ENCODE assay signal across 24 cellular contexts in the genomic region with DNA sequence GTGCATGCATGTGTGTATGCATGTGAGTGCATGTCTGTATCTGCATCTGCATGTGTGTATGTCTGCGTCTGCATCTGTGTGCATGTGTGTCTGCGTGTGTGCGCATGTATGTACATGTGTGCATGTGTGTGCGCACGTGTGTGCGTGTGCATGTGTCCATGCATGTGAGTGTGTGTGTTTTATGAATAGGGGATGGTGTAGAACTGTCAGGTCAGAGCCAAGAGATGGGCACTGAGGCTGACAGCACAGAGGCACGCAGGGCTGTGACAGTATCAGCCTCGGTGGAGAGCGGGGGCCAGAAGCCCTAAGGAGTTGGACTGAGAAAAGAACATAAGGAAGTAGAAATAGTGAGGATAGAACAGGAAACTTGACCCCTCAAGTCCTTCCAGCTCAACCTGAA.
DNase-seq lines count a peak whose midpoint lies in the region; ATAC-seq, FAIRE-seq and TF ChIP-seq lines count a peak whose summit lies in the region.
"Had no signal": no experiment of that assay in that cellular context is flagged by ENCODE, and none has a peak within 500 bp of the region (broad histone marks: within the 10 kb centered on the region; RNA-seq: fewer than 3 reads in every experiment).

No MANE protein-coding gene starts in this region.

- no peak overlapping the region for H3K18ac ChIP-seq in H1 (ENCODE audit: extremely low read depth, low read length)

- no peaks in the 10 kb centered on the region for H3K4me1 Mint-ChIP-seq in osteocyte (ENCODE audit: unreplicated experiment)
- H3K4me1 Mint-ChIP-seq: CD8-positive, alpha-beta memory T cell; GM23338 had no signal

- H3K4me3 Mint-ChIP-seq in osteocyte (ENCODE audit: unreplicated experiment): no peak overlapping the region
- H3K4me3 Mint-ChIP-seq: CD8-positive, alpha-beta memory T cell; GM23338 had no signal

- no peak overlapping the region for H2BK20ac ChIP-seq in H1 (ENCODE audit: low read length)

- no peaks in the 10 kb centered on the region for H3K79me2 ChIP-seq in H1 (ENCODE audit: control insufficient read depth in 1 of 2, insufficient read depth in 2 of 2, low read length in 2 of 2)

- H3K23ac ChIP-seq in H1 (ENCODE audit: insufficient read length): no peak overlapping the region

- H3K27ac ChIP-seq in heart right ventricle (no peak overlapping the region), H1 (ENCODE audit: low read depth, low read length) (no peak overlapping the region)
- H3K27ac ChIP-seq: C4-2B, RWPE1 had no signal

- no peak overlapping the region for H2AK5ac ChIP-seq in H1 (ENCODE audit: low read depth, low read length)

- H4K8ac ChIP-seq in H1 (ENCODE audit: extremely low read depth, insufficient read depth, low read length): no peak overlapping the region

- no peaks in the 10 kb centered on the region for H3K27me3 ChIP-seq in heart right ventricle
- H3K27me3 ChIP-seq in H1 (replicated peaks in 1 of 4; ENCODE audit: control insufficient read depth in 3 of 4, extremely low read depth in 1 of 4, insufficient read depth in 3 of 4, low read length in 3 of 4): no peaks in the 10 kb centered on the region

- TF ChIP-seq CTCF in heart right ventricle (IDR thresholded peaks at IDR 0.05): no peak
- TF ChIP-seq CTCF in H1 (IDR thresholded peaks at IDR 0.05; ENCODE audit: control extremely low read depth in 1 of 3, insufficient read depth in 1 of 3, low read depth in 1 of 3, low read length in 3 of 3): no peak
- no peak for TF ChIP-seq CTCF in osteocyte (IDR thresholded peaks at IDR 0.05)

- no peaks in the 10 kb centered on the region for H4K20me1 ChIP-seq in H1 (replicated peaks in 1 of 2; ENCODE audit: control insufficient read depth in 1 of 2, insufficient read depth in 2 of 2, low read length in 2 of 2)

- H2BK5ac ChIP-seq in H1 (ENCODE audit: low read depth, low read length): no peak overlapping the region

- H2BK12ac ChIP-seq in H1 (ENCODE audit: low read depth, low read length): no peak overlapping the region

- H2AFZ ChIP-seq in H1 (ENCODE audit: low read length): no peak overlapping the region
- H2AFZ ChIP-seq: GM23338 had no signal

- WGBS in heart right ventricle, 2 donors: 89 to 94% methylated on average over 9 of the region's 9 CpGs
- 91% methylated on average over 9 of the region's 9 CpGs; no CpG with 5 or more reads in 1 of the 2 experiments for WGBS in H1 (ENCODE audit: extremely low coverage in 1 of 2, insufficient coverage in 1 of 2, insufficient read length in 1 of 2, insufficient replicate concordance in 2 of 2, low coverage in 1 of 2, low lambda C conversion rate in 2 of 2, missing lambda C conversion rate in 1 of 2), 2 experiments

- TF ChIP-seq EP300 in H1 (IDR thresholded peaks at IDR 0.05; ENCODE audit: borderline replicate concordance in 1 of 2, low read depth in 2 of 2, low read length in 2 of 2): no peak

- no peaks in the 10 kb centered on the region for H3K4me1 ChIP-seq in heart right ventricle
- no peaks in the 10 kb centered on the region for H3K4me1 ChIP-seq in H1 (replicated peaks in 1 of 4; ENCODE audit: control insufficient read depth in 3 of 4, insufficient read depth in 4 of 4, low read length in 3 of 4)

- H4K91ac ChIP-seq in H1 (replicated peaks; ENCODE audit: insufficient read length, low read length): no peak overlapping the region

- H3K56ac ChIP-seq in H1 (replicated peaks; ENCODE audit: insufficient read length, low read depth, low read length): no peak overlapping the region

- no peaks in the 10 kb centered on the region for H3K79me1 ChIP-seq in H1 (ENCODE audit: low read depth, low read length)

- no peak overlapping the region for H2BK120ac ChIP-seq in H1 (replicated peaks; ENCODE audit: low read depth, low read length)

- POLR2A ChIA-PET in H1 (lab: Charles Lee; ENCODE audit: partially characterized antibody): no interaction called here

- FAIRE-seq in H1 (lab: Jason Lieb, UNC): no peak
- FAIRE-seq: G401.6, GM12892 had no signal

- peak overlapping the region; percentile 19 for H3K14ac ChIP-seq in H1 (ENCODE audit: insufficient read length)

- no peaks in the 10 kb centered on the region for H3K36me3 Mint-ChIP-seq in osteocyte (ENCODE audit: unreplicated experiment)
- H3K36me3 Mint-ChIP-seq: CD8-positive, alpha-beta memory T cell had no signal

- ATAC-seq in heart right ventricle (no peak), HG02588 (IDR thresholded peaks at IDR 0.05; ENCODE audit: unreplicated experiment) (no peak), GM18870 (IDR thresholded peaks at IDR 0.05; ENCODE audit: unreplicated experiment) (no peak)
- ATAC-seq: GM23338, SK-N-SH treated with all-trans-retinoic acid at 6 μM for 48 hours had no signal

- peak overlapping the region; percentile 7 for H3K4ac ChIP-seq in H1 (replicated peaks; ENCODE audit: insufficient read length, low read depth, low read length)

- peaks cover 44% of the 10 kb centered on the region for H3K9me3 Mint-ChIP-seq in osteocyte (ENCODE audit: unreplicated experiment)

- H3K9me3 ChIP-seq in heart right ventricle (peaks cover 0 to 23% (median 8%) of the 10 kb centered on the region in 11 donors), H1 (ENCODE audit: insufficient read depth in 2 of 2, low read depth in 1 of 2, low read length in 1 of 2) (no peaks in the 10 kb centered on the region; a peak in 1 of 4 replicates)

- H3K23me2 ChIP-seq in H1 (ENCODE audit: low read depth, low read length): no peaks in the 10 kb centered on the region

- DNase-seq in cardiac septum (ENCODE audit: low spot score) (peak; percentile 64), heart right ventricle (no peak), H1 (ENCODE audit: low read depth in 1 of 2, low spot score in 2 of 2) (peak in 1 of 2 experiments; percentile 6), osteocyte (ENCODE audit: extremely low spot score, unreplicated experiment) (peak; percentile 74), NCI-H2196 (lab: John Stamatoyannopoulos, UW; ENCODE audit: unreplicated experiment) (no peak)
- DNase-seq: Calu3; DMS153; KBM-7; NCI-H1092; NCI-H146; NCI-H2029; NCI-H345; NCI-H774; NK-92 treated with Interleukin-12 subunit alpha and Interleukin-12 subunit beta, amount 100 ng/mL, for 24 hours; SIG-M5 had no signal

- TF ChIP-seq RAD21 in H1 (IDR thresholded peaks at IDR 0.05 in 1 of 2, conservative IDR thresholded peaks at IDR 0.05 in 1 of 2; ENCODE audit: low read depth in 2 of 2, low read length in 2 of 2): no peak

- H2BK15ac ChIP-seq in H1 (ENCODE audit: low read length): no peak overlapping the region

- H4K5ac ChIP-seq in H1 (ENCODE audit: insufficient read length, low read depth, low read length): no peak overlapping the region

- intact Hi-C loops in cardiac septum (cut with DNase I): no loop called here
- intact Hi-C loops in heart right ventricle (cut with DNase I): no loop called here

- H3K27me3 Mint-ChIP-seq in osteocyte (ENCODE audit: unreplicated experiment): no peaks in the 10 kb centered on the region

- H3K9ac ChIP-seq in H1 (replicated peaks in 1 of 4; ENCODE audit: extremely low read depth in 1 of 4, low read depth in 3 of 4, low read length in 3 of 4): no peak overlapping the region; a peak in 1 of 7 replicates

- H3K27ac Mint-ChIP-seq in osteocyte (ENCODE audit: unreplicated experiment): no peak overlapping the region
- H3K27ac Mint-ChIP-seq: CD8-positive, alpha-beta memory T cell; GM23338 had no signal

- no peak overlapping the region for H3K4me2 ChIP-seq in H1 (ENCODE audit: insufficient read depth in 1 of 2, low read depth in 2 of 2, low read length in 2 of 2)
- H3K4me2 ChIP-seq: GM23338 had no signal

- H3K4me3 ChIP-seq in heart right ventricle (no peak overlapping the region), H1 (ENCODE audit: extremely low read depth in 1 of 4, insufficient read depth in 2 of 4, low read depth in 3 of 4, low read length in 4 of 4) (no peak overlapping the region)
- H3K4me3 ChIP-seq: GM23338 had no signal

- no peak for TF ChIP-seq POLR2A in H1 (IDR thresholded peaks at IDR 0.05; ENCODE audit: control extremely low read depth in 1 of 2, low read depth in 2 of 2, low read length in 2 of 2)

- H3K36me3 ChIP-seq in heart right ventricle: no peaks in the 10 kb centered on the region
- no peaks in the 10 kb centered on the region for H3K36me3 ChIP-seq in H1 (ENCODE audit: control insufficient read depth in 2 of 4, insufficient read depth in 4 of 4, low read length in 3 of 4)

- CTCF ChIA-PET in H1 (lab: Charles Lee; ENCODE audit: partially characterized antibody): no interaction called here

TF ChIP-seq in H1, 55 proteins besides CTCF, POLR2A, EP300 and RAD21 (continues in another document):
- no peak for TF ChIP-seq TAF1 (IDR thresholded peaks at IDR 0.05; ENCODE audit: low read depth, low read length)
- no peak for TF ChIP-seq PHF8 (conservative IDR thresholded peaks at IDR 0.05; ENCODE audit: low read depth, low read length)
- no peak for TF ChIP-seq TEAD4 (IDR thresholded peaks at IDR 0.05; ENCODE audit: low read depth, low read length)
- TF ChIP-seq SAP30 (IDR thresholded peaks at IDR 0.05; ENCODE audit: insufficient read depth, insufficient replicate concordance, low read length): no peak
- TF ChIP-seq SIN3A (conservative IDR thresholded peaks at IDR 0.05 in 1 of 2, IDR thresholded peaks at IDR 0.05 in 1 of 2; ENCODE audit: low read depth in 1 of 2, low read length in 2 of 2): no peak
- TF ChIP-seq GABPA (IDR thresholded peaks at IDR 0.05; ENCODE audit: borderline replicate concordance, insufficient read depth, low read length): no peak
- no peak for TF ChIP-seq TBP (IDR thresholded peaks at IDR 0.05; ENCODE audit: low read depth, low read length)
- no peak for TF ChIP-seq GTF2F1 (IDR thresholded peaks at IDR 0.05; ENCODE audit: borderline replicate concordance, low read depth, low read length)
- TF ChIP-seq KDM5A (IDR thresholded peaks at IDR 0.05; ENCODE audit: low read length): no peak
- TF ChIP-seq, protein P1, sequence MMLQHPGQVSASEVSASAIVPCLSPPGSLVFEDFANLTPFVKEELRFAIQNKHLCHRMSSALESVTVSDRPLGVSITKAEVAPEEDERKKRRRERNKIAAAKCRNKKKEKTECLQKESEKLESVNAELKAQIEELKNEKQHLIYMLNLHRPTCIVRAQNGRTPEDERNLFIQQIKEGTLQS (IDR thresholded peaks at IDR 0.05; ENCODE audit: insufficient read depth, low read depth, low read length): no peak
- TF ChIP-seq POU5F1 (IDR thresholded peaks at IDR 0.05; ENCODE audit: low read depth, low read length): no peak
- TF ChIP-seq NRF1 (IDR thresholded peaks at IDR 0.05; ENCODE audit: low read depth, low read length): no peak
- TF ChIP-seq SRF (IDR thresholded peaks at IDR 0.05; ENCODE audit: low read depth, low read length): no peak
- no peak for TF ChIP-seq EZH2 (IDR thresholded peaks at IDR 0.05; ENCODE audit: low read depth, low read length, severe bottlenecking)
- no peak for TF ChIP-seq BRCA1 (IDR thresholded peaks at IDR 0.05; ENCODE audit: low read depth, low read length)
- TF ChIP-seq, protein P2, sequence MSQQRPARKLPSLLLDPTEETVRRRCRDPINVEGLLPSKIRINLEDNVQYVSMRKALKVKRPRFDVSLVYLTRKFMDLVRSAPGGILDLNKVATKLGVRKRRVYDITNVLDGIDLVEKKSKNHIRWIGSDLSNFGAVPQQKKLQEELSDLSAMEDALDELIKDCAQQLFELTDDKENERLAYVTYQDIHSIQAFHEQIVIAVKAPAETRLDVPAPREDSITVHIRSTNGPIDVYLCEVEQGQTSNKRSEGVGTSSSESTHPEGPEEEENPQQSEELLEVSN (IDR thresholded peaks at IDR 0.05): no peak

Comparison
In these comparisons a context has a peak if more than half of its experiments do, and no peak if none do; other contexts are left out.
1. DNase-seq: peak in cardiac septum (single experiment) and osteocyte (single experiment); none in heart right ventricle (0 of 2) and NCI-H2196 (single experiment).